In the genomic region with DNA sequence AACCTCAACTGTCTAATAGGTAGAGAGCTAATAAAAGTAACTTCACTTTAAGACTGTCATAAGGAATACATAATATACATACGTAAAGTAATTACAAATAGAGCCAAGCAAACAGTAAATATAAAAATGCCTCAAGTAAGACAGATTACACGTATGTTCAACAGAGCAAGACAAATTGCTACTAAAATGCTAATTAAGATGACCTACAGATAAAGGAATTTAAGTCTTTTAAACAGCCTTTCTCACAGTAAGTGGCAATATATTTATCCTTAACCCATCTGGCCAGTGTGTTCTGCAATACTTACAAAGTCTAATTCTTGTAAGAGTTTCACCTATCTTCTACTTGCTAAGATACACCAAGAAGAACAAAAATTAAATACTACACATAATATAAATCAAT, we compare ENCODE assay signal across 16 cellular contexts.
"Had no signal": no experiment of that assay in that cellular context is flagged by ENCODE, and none has a peak within 500 bp of the region (broad histone marks: within the 10 kb centered on the region; RNA-seq: fewer than 3 reads in every experiment).

No MANE protein-coding gene starts in this region.

- H3K4me3 Mint-ChIP-seq: dendritic cell treated with granulocyte-macrophage colony-stimulating factor and Interleukin-4, amounts not matched to agents 40 ng/mL and 50 ng/mL, for 4 days; effector memory CD8-positive, alpha-beta T cell; naive B cell; neural progenitor cell; stimulated activated naive CD8-positive, alpha-beta T cell treated with anti-CD3 and anti-CD28 coated beads, Interleukin-15, amount 100 ng/mL, for 72 hours; type B pancreatic cell had no signal

- H3K4me1 ChIP-seq: breast epithelium, neural progenitor cell had no signal

- H3K9me3 ChIP-seq: breast epithelium, heart left ventricle, pancreas, sigmoid colon had no signal

- ATAC-seq: effector memory CD8-positive, alpha-beta T cell; heart left ventricle; pancreas; stimulated activated naive CD8-positive, alpha-beta T cell treated with anti-CD3 and anti-CD28 coated beads, Interleukin-15, amount 100 ng/mL, for 72 hours had no signal

- H3K4me2 ChIP-seq: neural progenitor cell had no signal

- H3K27ac ChIP-seq: breast epithelium, heart left ventricle, pancreas, sigmoid colon had no signal

- H3K27me3 Mint-ChIP-seq: dendritic cell treated with granulocyte-macrophage colony-stimulating factor and Interleukin-4, amounts not matched to agents 40 ng/mL and 50 ng/mL, for 4 days; effector memory CD8-positive, alpha-beta T cell; naive B cell; stimulated activated naive CD8-positive, alpha-beta T cell treated with anti-CD3 and anti-CD28 coated beads, Interleukin-15, amount 100 ng/mL, for 72 hours; type B pancreatic cell had no signal

- H3K27ac Mint-ChIP-seq: dendritic cell treated with granulocyte-macrophage colony-stimulating factor and Interleukin-4, amounts not matched to agents 40 ng/mL and 50 ng/mL, for 4 days; neural progenitor cell; type B pancreatic cell had no signal

- DNase-seq: activated CD4-positive, alpha-beta T cell treated with anti-CD3 and anti-CD28 coated beads for 1 hour; activated CD8-positive, alpha-beta memory T cell treated with anti-CD3 and anti-CD28 coated beads, Interleukin-2, amount 50 U/mL, for 48 hours; activated naive CD4-positive, alpha-beta T cell treated with anti-CD3 and anti-CD28 coated beads, Interleukin-2, amount 50 U/mL, for 16 hours; effector memory CD8-positive, alpha-beta T cell; heart left ventricle; islet precursor cell; naive B cell; pancreas; sigmoid colon; stimulated activated CD4-positive, alpha-beta T cell treated with anti-CD3 and anti-CD28 coated beads, Interleukin-1b, Interleukin-23, amount 100 ng/mL, for 48 hours; stimulated activated naive CD8-positive, alpha-beta T cell treated with anti-CD3 and anti-CD28 coated beads, Interleukin-15, amount 100 ng/mL, for 72 hours; T1000 had no signal

- H3K36me3 ChIP-seq: breast epithelium had no signal

- H2AFZ ChIP-seq: neural progenitor cell had no signal

- H3K9me3 Mint-ChIP-seq: dendritic cell treated with granulocyte-macrophage colony-stimulating factor and Interleukin-4, amounts not matched to agents 40 ng/mL and 50 ng/mL, for 4 days; effector memory CD8-positive, alpha-beta T cell; naive B cell; neural progenitor cell; stimulated activated naive CD8-positive, alpha-beta T cell treated with anti-CD3 and anti-CD28 coated beads, Interleukin-15, amount 100 ng/mL, for 72 hours; type B pancreatic cell had no signal

- H3K27me3 ChIP-seq: breast epithelium, heart left ventricle, neural progenitor cell, pancreas, sigmoid colon had no signal

- H3K4me3 ChIP-seq: breast epithelium, heart left ventricle, neural progenitor cell, pancreas, sigmoid colon had no signal
